ENCODE assay signal across 13 cellular contexts in genomic region chr6:79335133-79335674, GRCh38.
DNase-seq lines count a peak whose midpoint lies in the region; ATAC-seq and TF ChIP-seq lines count a peak whose summit lies in the region.
"Had no signal": no experiment of that assay in that cellular context is flagged by ENCODE, and none has a peak within 500 bp of the region (broad histone marks: within the 10 kb centered on the region; RNA-seq: fewer than 3 reads in every experiment).

No MANE protein-coding gene starts in this region.

- peak; percentile 90 for ATAC-seq in GM19397 (IDR thresholded peaks at IDR 0.05; ENCODE audit: unreplicated experiment)
- peak; percentile 93 for ATAC-seq in HG02885 (IDR thresholded peaks at IDR 0.05; ENCODE audit: poor library complexity, unreplicated experiment)
- ATAC-seq in esophagus mucosa = no peak
- ATAC-seq: GM23338 had no signal

- no peaks in the 10 kb centered on the region for H3K36me3 ChIP-seq in WERI-Rb-1
- H3K36me3 ChIP-seq: tibial artery had no signal

- no peak overlapping the region for H3K27ac ChIP-seq in WERI-Rb-1
- H3K27ac ChIP-seq: tibial artery had no signal

- in situ Hi-C loops in GM13977 (cut with MboI; ENCODE audit: low pct_unique_long_range_greater_than_20kb, low sequenced_read_pairs, unreplicated experiment) = no loop called here

- DNase-seq in GM13977 (ENCODE audit: low spot score) = peak; percentile 21
- DNase-seq in MV-4-11 (lab: John Stamatoyannopoulos, UW) = peak; percentile 35
- DNase-seq in activated CD4-positive, CD25-positive, alpha-beta regulatory T cell (lab: John Stamatoyannopoulos, UW) = no peak
- DNase-seq in WERI-Rb-1 = no peak
- no peak for DNase-seq in DMS53 (lab: John Stamatoyannopoulos, UW)
- DNase-seq: activated CD4-positive, alpha-beta T cell treated with anti-CD3 and anti-CD28 coated beads for 48 hours; CD4-positive, alpha-beta T cell; NCI-H1092; tibial artery had no signal

- TF ChIP-seq CTCF in GM13977 (IDR thresholded peaks at IDR 0.05; ENCODE audit: extremely low read depth, insufficient read depth, missing control alignments) (no peak), WERI-Rb-1 (IDR thresholded peaks at IDR 0.05; ENCODE audit: low read depth, low read length) (no peak)

- H3K9me3 ChIP-seq in WERI-Rb-1 (ENCODE audit: severe bottlenecking) = peaks cover 3% of the 10 kb centered on the region
- H3K9me3 ChIP-seq: tibial artery had no signal

- H3K27me3 ChIP-seq in WERI-Rb-1 (ENCODE audit: insufficient read depth, low read depth, severe bottlenecking) = no peaks in the 10 kb centered on the region
- H3K27me3 ChIP-seq: tibial artery had no signal

- H3K4me3 ChIP-seq in WERI-Rb-1 (ENCODE audit: low read depth, low read length) = no peak overlapping the region
- H3K4me3 ChIP-seq: GM23338, tibial artery had no signal

Comparison
In these comparisons a context has a peak if more than half of its experiments do, and no peak if none do; other contexts are left out.
1. DNase-seq: peak in GM13977 (single experiment) and MV-4-11 (single experiment); none in activated CD4-positive, CD25-positive, alpha-beta regulatory T cell (0 of 4), WERI-Rb-1 (single experiment) and DMS53 (single experiment).